Comparison of ENCODE assay signal across 12 cellular contexts in the genomic region with DNA sequence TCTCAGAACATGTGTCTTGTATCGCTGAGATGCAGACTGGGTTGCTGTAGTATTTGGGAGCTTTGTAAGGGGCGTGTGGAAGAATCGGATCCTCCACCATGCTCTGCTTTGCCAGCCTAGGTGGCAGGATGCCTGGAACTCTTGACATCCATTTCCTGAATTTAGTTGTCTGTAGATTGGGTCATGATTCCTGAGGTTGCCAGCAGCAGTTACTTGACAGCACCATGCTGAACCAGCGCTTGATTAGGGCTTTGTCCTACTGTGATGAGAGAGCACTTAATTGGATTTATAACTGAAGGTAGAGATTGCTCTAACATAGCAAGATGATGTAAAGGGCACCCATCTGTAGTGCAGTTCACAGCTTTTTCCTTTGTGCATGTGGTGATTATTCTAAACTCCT.
A peak's percentile ranks its signal among the peaks of the same experiment; 100 is the strongest.
DNase-seq lines count a peak whose midpoint lies in the region; ATAC-seq and TF ChIP-seq lines count a peak whose summit lies in the region.
"Had no signal": no experiment of that assay in that cellular context is flagged by ENCODE, and none has a peak within 500 bp of the region (broad histone marks: within the 10 kb centered on the region; RNA-seq: fewer than 3 reads in every experiment).

No MANE protein-coding gene starts in this region.

- peak overlapping the region in 4 of 5 experiments; percentile 81 to 87 (median 86) for H3K27ac Mint-ChIP-seq in brain
- H3K27ac Mint-ChIP-seq in neural progenitor cell, result no peak overlapping the region
- H3K27ac Mint-ChIP-seq: activated CD8-positive, alpha-beta memory T cell treated with anti-CD3 and anti-CD28 coated beads, Interleukin-2, amount 10 ng/mL, durations not matched to agents 7 days and 5 days; B cell had no signal

- H3K79me2 ChIP-seq in neural progenitor cell (ENCODE audit: low read depth), result no peaks in the 10 kb centered on the region

- no peak for TF ChIP-seq CTCF in brain (conservative IDR thresholded peaks at IDR 0.05)
- no peak for TF ChIP-seq CTCF in neural progenitor cell (IDR thresholded peaks at IDR 0.05)
- no peak for TF ChIP-seq CTCF in GM10266 (IDR thresholded peaks at IDR 0.05; ENCODE audit: control insufficient read depth, insufficient read depth, low read depth, missing control alignments)

- no peak overlapping the region for H3K4me3 ChIP-seq in neural progenitor cell

- H3K4me1 ChIP-seq in neural progenitor cell, result peaks cover 12% of the 10 kb centered on the region

- H3K4me1 Mint-ChIP-seq in brain (peaks cover 24% of the 10 kb centered on the region), neural progenitor cell (peaks cover 23% of the 10 kb centered on the region)
- H3K4me1 Mint-ChIP-seq: B cell, memory B cell had no signal

- H4K20me1 ChIP-seq in neural progenitor cell (ENCODE audit: low read depth), result peaks cover 45% of the 10 kb centered on the region

- H3K27me3 Mint-ChIP-seq in brain (no peaks in the 10 kb centered on the region), neural progenitor cell (ENCODE audit: insufficient read depth, low read depth) (no peaks in the 10 kb centered on the region)
- H3K27me3 Mint-ChIP-seq: activated CD8-positive, alpha-beta memory T cell treated with anti-CD3 and anti-CD28 coated beads, Interleukin-2, amount 10 ng/mL, durations not matched to agents 7 days and 5 days; B cell; memory B cell had no signal

- peak overlapping the region; percentile 67 for H3K27ac ChIP-seq in neural progenitor cell

- peaks cover 4% of the 10 kb centered on the region for H3K36me3 ChIP-seq in neural progenitor cell

- no peaks in the 10 kb centered on the region for H3K27me3 ChIP-seq in neural progenitor cell

- H2AFZ ChIP-seq in neural progenitor cell (replicated peaks), result no peak overlapping the region

- no peak overlapping the region for H3K4me2 ChIP-seq in neural progenitor cell

- DNase-seq in G401 (ENCODE audit: low spot score), result peak; percentile 42
- peak; percentile 42 for DNase-seq in NCI-H2029 (lab: John Stamatoyannopoulos, UW)
- DNase-seq in neural progenitor cell (ENCODE audit: low spot score), result no peak
- no peak for DNase-seq in GM10266 (ENCODE audit: extremely low spot score)
- DNase-seq in inferior parietal cortex (ENCODE audit: extremely low spot score), result no peak

- in situ Hi-C loops in G401 (cut with HindIII; ENCODE audit: low sequenced_read_pairs), result no loop called here

- H3K9me3 Mint-ChIP-seq in brain (no peaks in the 10 kb centered on the region), neural progenitor cell (no peaks in the 10 kb centered on the region)
- H3K9me3 Mint-ChIP-seq: memory B cell, neural crest cell had no signal

- ATAC-seq in HG02642 (IDR thresholded peaks at IDR 0.05; ENCODE audit: poor library complexity, unreplicated experiment), result no peak
- ATAC-seq in esophagus mucosa, result no peak

- H3K9ac ChIP-seq in neural progenitor cell, result no peak overlapping the region

- H3K9me3 ChIP-seq in neural progenitor cell (ENCODE audit: low read depth), result no peaks in the 10 kb centered on the region

- H3K4me3 Mint-ChIP-seq in brain (peak overlapping the region in 2 of 5 experiments; percentile 6 to 63), neural progenitor cell (no peak overlapping the region)
- H3K4me3 Mint-ChIP-seq: activated CD8-positive, alpha-beta memory T cell treated with anti-CD3 and anti-CD28 coated beads, Interleukin-2, amount 10 ng/mL, durations not matched to agents 7 days and 5 days; B cell; memory B cell; neural crest cell had no signal

- peaks cover 4% of the 10 kb centered on the region for H3F3A ChIP-seq in neural progenitor cell (ENCODE audit: low read depth)

- H3K36me3 Mint-ChIP-seq in brain, result peaks cover 36% of the 10 kb centered on the region
- H3K36me3 Mint-ChIP-seq in neural progenitor cell, result peaks cover 4% of the 10 kb centered on the region

Comparison
In these comparisons a context has a peak if more than half of its experiments do, and no peak if none do; other contexts are left out.
1. DNase-seq: peak in G401 (single experiment) and NCI-H2029 (single experiment); none in neural progenitor cell (single experiment), GM10266 (single experiment) and inferior parietal cortex (single experiment).